7 cellular contexts compared by ENCODE assay signal in the genomic region with DNA sequence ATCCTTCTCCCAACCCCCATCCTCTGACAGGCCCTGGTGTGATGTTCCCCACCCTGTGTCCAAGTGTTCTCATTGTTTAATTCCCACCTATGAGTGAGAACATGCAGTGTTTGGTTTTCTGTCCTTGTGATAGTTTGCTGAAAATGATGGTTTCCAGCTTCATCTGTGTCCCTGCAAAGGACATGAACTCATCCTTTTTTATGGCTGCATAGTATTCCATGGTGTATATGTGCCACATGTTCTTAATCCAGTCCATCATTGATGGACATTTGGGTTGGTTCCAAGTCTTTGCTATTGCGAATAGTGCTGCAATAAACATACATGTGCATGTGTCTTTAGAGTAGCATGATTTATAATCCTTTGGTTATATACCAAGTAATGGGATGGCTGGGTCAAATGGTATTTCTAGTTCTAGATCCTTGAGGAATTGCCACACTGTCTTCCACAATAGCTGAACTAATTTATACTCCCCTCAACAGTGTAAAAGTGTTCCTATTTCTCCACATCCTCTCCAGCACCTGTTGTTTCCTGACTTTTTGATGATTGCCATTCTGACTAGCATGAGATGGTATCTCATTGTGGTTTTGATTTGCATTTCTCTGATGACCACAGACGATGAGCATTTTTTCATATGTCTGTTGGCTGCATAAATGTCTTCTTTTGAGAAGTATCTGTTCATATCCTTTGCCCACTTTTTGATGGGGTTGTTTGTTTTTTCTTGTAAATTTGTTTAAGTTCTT.
DNase-seq lines count a peak whose midpoint lies in the region; TF ChIP-seq lines count a peak whose summit lies in the region.
"Not testable (repeated sequence)": the region's sequence is repeated elsewhere in the genome, so short reads cannot be mapped to it uniquely, and the experiment has no call there.

No MANE protein-coding gene starts in this region.

- intact Hi-C loops in mammary epithelial cell (cut with micrococcal nuclease), result not testable (repeated sequence)

- H3K36me3 ChIP-seq in SK-N-SH (replicated peaks in 1 of 2; ENCODE audit: control insufficient read depth in 1 of 2, insufficient read depth in 2 of 2, low read length in 1 of 2); mammary epithelial cell (ENCODE audit: insufficient read depth, low read length): not testable (repeated sequence)

- not testable (repeated sequence) for H3K4me3 ChIP-seq in Jurkat, Clone E6-1 (ENCODE audit: low read length); SK-N-SH (ENCODE audit: low read depth in 2 of 2, low read length in 1 of 2); mammary epithelial cell (replicated peaks in 1 of 3; ENCODE audit: insufficient read depth in 1 of 3, low read depth in 2 of 3, low read length in 3 of 3); fibroblast of mammary gland (ENCODE audit: control insufficient read depth, low read depth, low read length)

- H3K79me2 ChIP-seq in SK-N-SH (ENCODE audit: insufficient read depth); mammary epithelial cell (ENCODE audit: insufficient read depth, low read length): not testable (repeated sequence)

- in situ Hi-C loops in mammary epithelial cell (cut with MboI; ENCODE audit: low sequenced_read_pairs in 2 of 2), result not testable (repeated sequence)

- TF ChIP-seq CTCF in SK-N-SH (IDR thresholded peaks at IDR 0.05); mammary epithelial cell (conservative IDR thresholded peaks at IDR 0.05 in 1 of 2, IDR thresholded peaks at IDR 0.05 in 1 of 2; ENCODE audit: extremely low read depth in 1 of 2, insufficient read depth in 1 of 2, low read depth in 1 of 2, low read length in 2 of 2); fibroblast of mammary gland (conservative IDR thresholded peaks at IDR 0.05; ENCODE audit: control insufficient read depth, insufficient read depth, low read depth, low read length): not testable (repeated sequence)

- 26% methylated on average over 2 of the region's 2 CpGs for WGBS in SK-N-SH (ENCODE audit: low lambda C conversion rate)
- 19% methylated on average over 2 of the region's 2 CpGs for WGBS in mammary epithelial cell (ENCODE audit: low coverage, missing lambda C conversion rate)

- dilution Hi-C loops in mammary epithelial cell (cut with HindIII; ENCODE audit: low sequenced_read_pairs), result not testable (repeated sequence)

- CTCF ChIA-PET in SK-N-SH (lab: Yijun Ruan, JAX); mammary epithelial cell (lab: Charles Lee; ENCODE audit: low non-redundant PET): not testable (repeated sequence)

- not testable (repeated sequence) for H2AFZ ChIP-seq in SK-N-SH (ENCODE audit: low read depth); mammary epithelial cell (ENCODE audit: low read depth, low read length)

- not testable (repeated sequence) for H3K9ac ChIP-seq in SK-N-SH; mammary epithelial cell (ENCODE audit: insufficient read depth, low read length)

- not testable (repeated sequence) for H3K4me2 ChIP-seq in SK-N-SH; mammary epithelial cell (ENCODE audit: insufficient read depth, low read depth, low read length)

- peak; percentile 53 for DNase-seq in HCEC 1CT
- peak; percentile 83 for DNase-seq in Jurkat, Clone E6-1 (ENCODE audit: low read depth, low spot score)
- peak; percentile 22 for DNase-seq in NCI-H226
- not testable (repeated sequence) for DNase-seq in SK-N-SH
- peak; percentile 69 for DNase-seq in mammary epithelial cell
- DNase-seq in fibroblast of mammary gland (ENCODE audit: low read depth), result peak; percentile 45
- DNase-seq in iris pigment epithelial cell (ENCODE audit: low read depth), result peak; percentile 70

- not testable (repeated sequence) for H3K9me3 ChIP-seq in SK-N-SH; mammary epithelial cell (replicated peaks; ENCODE audit: insufficient read depth, low read length)

- TF ChIP-seq EP300 in SK-N-SH (IDR thresholded peaks at IDR 0.05; ENCODE audit: borderline replicate concordance in 1 of 2, low read depth in 1 of 2, low read length in 1 of 2), result not testable (repeated sequence)

- TF ChIP-seq RAD21 in SK-N-SH (IDR thresholded peaks at IDR 0.05; ENCODE audit: low read length), result not testable (repeated sequence)

- not testable (repeated sequence) for H3K9me2 ChIP-seq in SK-N-SH

- H4K20me1 ChIP-seq in SK-N-SH (ENCODE audit: insufficient read depth); mammary epithelial cell (ENCODE audit: insufficient read depth, low read length): not testable (repeated sequence)

- H3K4me1 ChIP-seq in SK-N-SH (ENCODE audit: control insufficient read depth in 1 of 2, insufficient read depth in 2 of 2, low read depth in 1 of 2, low read length in 1 of 2); mammary epithelial cell (ENCODE audit: insufficient read depth, low read length): not testable (repeated sequence)

- H3K27me3 ChIP-seq in SK-N-SH (ENCODE audit: insufficient read depth); mammary epithelial cell (ENCODE audit: insufficient read depth, low read length): not testable (repeated sequence)

- POLR2A ChIA-PET in SK-N-SH (lab: Yijun Ruan, JAX), result not testable (repeated sequence)

- not testable (repeated sequence) for BruUV-seq in mammary epithelial cell (replicated peaks; lab: Mats Ljungman, UMichigan)

- H3K27ac ChIP-seq in SK-N-SH (ENCODE audit: low read depth in 2 of 2, low read length in 1 of 2); mammary epithelial cell (ENCODE audit: insufficient read depth, low read depth, low read length): not testable (repeated sequence)

- not testable (repeated sequence) for H3F3A ChIP-seq in SK-N-SH (replicated peaks; ENCODE audit: insufficient read depth)

TF ChIP-seq in SK-N-SH, 30 proteins besides CTCF, POLR2A, EP300 and RAD21:
- TF ChIP-seq JUND (IDR thresholded peaks at IDR 0.05) (peak; percentile 32), TCF12 (IDR thresholded peaks at IDR 0.05) (peak; percentile 83), PBX3 (IDR thresholded peaks at IDR 0.05) (peak; percentile 56)
